2 cellular contexts compared by ENCODE assay signal in the genomic region with DNA sequence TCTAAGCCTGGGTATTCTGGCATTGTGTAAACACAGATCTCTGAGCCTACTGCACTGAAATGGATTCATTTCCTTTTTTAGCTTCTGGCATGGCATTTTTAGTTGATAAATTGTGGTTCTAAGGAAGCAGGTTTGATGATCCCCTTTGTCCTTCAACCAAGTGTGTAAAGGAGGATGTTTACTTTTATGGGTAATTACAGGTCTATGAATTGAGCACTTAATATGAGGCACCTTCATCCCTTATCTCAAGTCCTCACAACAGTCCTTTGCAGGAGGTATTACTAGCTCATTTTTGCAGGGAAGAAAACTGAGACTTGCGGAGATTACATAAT.
A peak's percentile ranks its signal among the peaks of the same experiment; 100 is the strongest.
TF ChIP-seq lines count a peak whose summit lies in the region.

No MANE protein-coding gene starts in this region.

TF ChIP-seq in IMR-90, 13 proteins besides CTCF, POLR2A, EP300 and RAD21:
- TF ChIP-seq MXI1 (IDR thresholded peaks at IDR 0.05; ENCODE audit: borderline replicate concordance, low read depth, low read length) (no peak), SMC3 (IDR thresholded peaks at IDR 0.05; ENCODE audit: low read depth, low read length) (no peak), CHD1 (IDR thresholded peaks at IDR 0.05; ENCODE audit: low read depth, low read length) (no peak), MAFK (IDR thresholded peaks at IDR 0.05; ENCODE audit: low read depth, low read length) (no peak), MAZ (IDR thresholded peaks at IDR 0.05; ENCODE audit: borderline replicate concordance, low read depth, low read length) (no peak), NFE2L2 (IDR thresholded peaks at IDR 0.05; ENCODE audit: low read depth, low read length) (no peak), FOS (IDR thresholded peaks at IDR 0.05; ENCODE audit: low read depth, low read length) (no peak)
- TF ChIP-seq, protein P1, sequence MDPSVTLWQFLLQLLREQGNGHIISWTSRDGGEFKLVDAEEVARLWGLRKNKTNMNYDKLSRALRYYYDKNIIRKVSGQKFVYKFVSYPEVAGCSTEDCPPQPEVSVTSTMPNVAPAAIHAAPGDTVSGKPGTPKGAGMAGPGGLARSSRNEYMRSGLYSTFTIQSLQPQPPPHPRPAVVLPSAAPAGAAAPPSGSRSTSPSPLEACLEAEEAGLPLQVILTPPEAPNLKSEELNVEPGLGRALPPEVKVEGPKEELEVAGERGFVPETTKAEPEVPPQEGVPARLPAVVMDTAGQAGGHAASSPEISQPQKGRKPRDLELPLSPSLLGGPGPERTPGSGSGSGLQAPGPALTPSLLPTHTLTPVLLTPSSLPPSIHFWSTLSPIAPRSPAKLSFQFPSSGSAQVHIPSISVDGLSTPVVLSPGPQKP (IDR thresholded peaks at IDR 0.05; ENCODE audit: borderline replicate concordance, low read depth, low read length): no peak
- TF ChIP-seq, protein P2, sequence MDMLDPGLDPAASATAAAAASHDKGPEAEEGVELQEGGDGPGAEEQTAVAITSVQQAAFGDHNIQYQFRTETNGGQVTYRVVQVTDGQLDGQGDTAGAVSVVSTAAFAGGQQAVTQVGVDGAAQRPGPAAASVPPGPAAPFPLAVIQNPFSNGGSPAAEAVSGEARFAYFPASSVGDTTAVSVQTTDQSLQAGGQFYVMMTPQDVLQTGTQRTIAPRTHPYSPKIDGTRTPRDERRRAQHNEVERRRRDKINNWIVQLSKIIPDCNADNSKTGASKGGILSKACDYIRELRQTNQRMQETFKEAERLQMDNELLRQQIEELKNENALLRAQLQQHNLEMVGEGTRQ (IDR thresholded peaks at IDR 0.05; ENCODE audit: low read depth, low read length): no peak
TF ChIP-seq in IMR-90: peak in this region for 0.

TF ChIP-seq in GM12878, 131 proteins besides CTCF, POLR2A, EP300 and RAD21 (continues in another document):
- TF ChIP-seq, protein P3, sequence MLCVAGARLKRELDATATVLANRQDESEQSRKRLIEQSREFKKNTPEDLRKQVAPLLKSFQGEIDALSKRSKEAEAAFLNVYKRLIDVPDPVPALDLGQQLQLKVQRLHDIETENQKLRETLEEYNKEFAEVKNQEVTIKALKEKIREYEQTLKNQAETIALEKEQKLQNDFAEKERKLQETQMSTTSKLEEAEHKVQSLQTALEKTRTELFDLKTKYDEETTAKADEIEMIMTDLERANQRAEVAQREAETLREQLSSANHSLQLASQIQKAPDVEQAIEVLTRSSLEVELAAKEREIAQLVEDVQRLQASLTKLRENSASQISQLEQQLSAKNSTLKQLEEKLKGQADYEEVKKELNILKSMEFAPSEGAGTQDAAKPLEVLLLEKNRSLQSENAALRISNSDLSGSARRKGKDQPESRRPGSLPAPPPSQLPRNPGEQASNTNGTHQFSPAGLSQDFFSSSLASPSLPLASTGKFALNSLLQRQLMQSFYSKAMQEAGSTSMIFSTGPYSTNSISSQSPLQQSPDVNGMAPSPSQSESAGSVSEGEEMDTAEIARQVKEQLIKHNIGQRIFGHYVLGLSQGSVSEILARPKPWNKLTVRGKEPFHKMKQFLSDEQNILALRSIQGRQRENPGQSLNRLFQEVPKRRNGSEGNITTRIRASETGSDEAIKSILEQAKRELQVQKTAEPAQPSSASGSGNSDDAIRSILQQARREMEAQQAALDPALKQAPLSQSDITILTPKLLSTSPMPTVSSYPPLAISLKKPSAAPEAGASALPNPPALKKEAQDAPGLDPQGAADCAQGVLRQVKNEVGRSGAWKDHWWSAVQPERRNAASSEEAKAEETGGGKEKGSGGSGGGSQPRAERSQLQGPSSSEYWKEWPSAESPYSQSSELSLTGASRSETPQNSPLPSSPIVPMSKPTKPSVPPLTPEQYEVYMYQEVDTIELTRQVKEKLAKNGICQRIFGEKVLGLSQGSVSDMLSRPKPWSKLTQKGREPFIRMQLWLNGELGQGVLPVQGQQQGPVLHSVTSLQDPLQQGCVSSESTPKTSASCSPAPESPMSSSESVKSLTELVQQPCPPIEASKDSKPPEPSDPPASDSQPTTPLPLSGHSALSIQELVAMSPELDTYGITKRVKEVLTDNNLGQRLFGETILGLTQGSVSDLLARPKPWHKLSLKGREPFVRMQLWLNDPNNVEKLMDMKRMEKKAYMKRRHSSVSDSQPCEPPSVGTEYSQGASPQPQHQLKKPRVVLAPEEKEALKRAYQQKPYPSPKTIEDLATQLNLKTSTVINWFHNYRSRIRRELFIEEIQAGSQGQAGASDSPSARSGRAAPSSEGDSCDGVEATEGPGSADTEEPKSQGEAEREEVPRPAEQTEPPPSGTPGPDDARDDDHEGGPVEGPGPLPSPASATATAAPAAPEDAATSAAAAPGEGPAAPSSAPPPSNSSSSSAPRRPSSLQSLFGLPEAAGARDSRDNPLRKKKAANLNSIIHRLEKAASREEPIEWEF (IDR thresholded peaks at IDR 0.05; ENCODE audit: insufficient replicate concordance, low read depth, low read length): no peak
- no peak for TF ChIP-seq ESRRA (IDR thresholded peaks at IDR 0.05; ENCODE audit: low read length)
- TF ChIP-seq SP1 (IDR thresholded peaks at IDR 0.05; ENCODE audit: low read depth, low read length): no peak
- TF ChIP-seq CREB1 (IDR thresholded peaks at IDR 0.05; ENCODE audit: low read depth): 0 out of 2 replicates have a peak, but pooled peaks have one; percentile 3
- no peak for TF ChIP-seq NR2C2 (IDR thresholded peaks at IDR 0.05; ENCODE audit: borderline replicate concordance, control insufficient read depth, insufficient read length, low read depth)
- peak; percentile 43; the same call in 1 of the 2 replicates for TF ChIP-seq SMARCA5 (IDR thresholded peaks at IDR 0.05)
- TF ChIP-seq ZNF24 (IDR thresholded peaks at IDR 0.05): no peak
- no peak for TF ChIP-seq ZNF274 (IDR thresholded peaks at IDR 0.05; ENCODE audit: insufficient read depth, insufficient read length)
- TF ChIP-seq TCF3 (IDR thresholded peaks at IDR 0.05; ENCODE audit: borderline replicate concordance, insufficient read depth, low read depth, low read length): no peak
- TF ChIP-seq, protein P4, sequence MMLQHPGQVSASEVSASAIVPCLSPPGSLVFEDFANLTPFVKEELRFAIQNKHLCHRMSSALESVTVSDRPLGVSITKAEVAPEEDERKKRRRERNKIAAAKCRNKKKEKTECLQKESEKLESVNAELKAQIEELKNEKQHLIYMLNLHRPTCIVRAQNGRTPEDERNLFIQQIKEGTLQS (IDR thresholded peaks at IDR 0.05; ENCODE audit: borderline replicate concordance, extremely low read depth, low read depth, low read length): no peak
- TF ChIP-seq TARDBP (IDR thresholded peaks at IDR 0.05; ENCODE audit: borderline replicate concordance): no peak
- no peak for TF ChIP-seq SMC3 (IDR thresholded peaks at IDR 0.05; ENCODE audit: borderline replicate concordance, low read length)
- 0 out of 2 replicates have a peak, but pooled peaks have one; percentile 60 for TF ChIP-seq POLR2AphosphoS5 (IDR thresholded peaks at IDR 0.05; ENCODE audit: low read length)
- no peak for TF ChIP-seq IRF4 (IDR thresholded peaks at IDR 0.05; ENCODE audit: low read depth, low read length)
- TF ChIP-seq, protein P5, sequence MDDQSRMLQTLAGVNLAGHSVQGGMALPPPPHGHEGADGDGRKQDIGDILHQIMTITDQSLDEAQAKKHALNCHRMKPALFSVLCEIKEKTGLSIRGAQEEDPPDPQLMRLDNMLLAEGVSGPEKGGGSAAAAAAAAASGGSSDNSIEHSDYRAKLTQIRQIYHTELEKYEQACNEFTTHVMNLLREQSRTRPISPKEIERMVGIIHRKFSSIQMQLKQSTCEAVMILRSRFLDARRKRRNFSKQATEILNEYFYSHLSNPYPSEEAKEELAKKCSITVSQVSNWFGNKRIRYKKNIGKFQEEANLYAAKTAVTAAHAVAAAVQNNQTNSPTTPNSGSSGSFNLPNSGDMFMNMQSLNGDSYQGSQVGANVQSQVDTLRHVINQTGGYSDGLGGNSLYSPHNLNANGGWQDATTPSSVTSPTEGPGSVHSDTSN (IDR thresholded peaks at IDR 0.05; ENCODE audit: insufficient replicate concordance, low read depth, low read length): no peak
- TF ChIP-seq, protein P6, sequence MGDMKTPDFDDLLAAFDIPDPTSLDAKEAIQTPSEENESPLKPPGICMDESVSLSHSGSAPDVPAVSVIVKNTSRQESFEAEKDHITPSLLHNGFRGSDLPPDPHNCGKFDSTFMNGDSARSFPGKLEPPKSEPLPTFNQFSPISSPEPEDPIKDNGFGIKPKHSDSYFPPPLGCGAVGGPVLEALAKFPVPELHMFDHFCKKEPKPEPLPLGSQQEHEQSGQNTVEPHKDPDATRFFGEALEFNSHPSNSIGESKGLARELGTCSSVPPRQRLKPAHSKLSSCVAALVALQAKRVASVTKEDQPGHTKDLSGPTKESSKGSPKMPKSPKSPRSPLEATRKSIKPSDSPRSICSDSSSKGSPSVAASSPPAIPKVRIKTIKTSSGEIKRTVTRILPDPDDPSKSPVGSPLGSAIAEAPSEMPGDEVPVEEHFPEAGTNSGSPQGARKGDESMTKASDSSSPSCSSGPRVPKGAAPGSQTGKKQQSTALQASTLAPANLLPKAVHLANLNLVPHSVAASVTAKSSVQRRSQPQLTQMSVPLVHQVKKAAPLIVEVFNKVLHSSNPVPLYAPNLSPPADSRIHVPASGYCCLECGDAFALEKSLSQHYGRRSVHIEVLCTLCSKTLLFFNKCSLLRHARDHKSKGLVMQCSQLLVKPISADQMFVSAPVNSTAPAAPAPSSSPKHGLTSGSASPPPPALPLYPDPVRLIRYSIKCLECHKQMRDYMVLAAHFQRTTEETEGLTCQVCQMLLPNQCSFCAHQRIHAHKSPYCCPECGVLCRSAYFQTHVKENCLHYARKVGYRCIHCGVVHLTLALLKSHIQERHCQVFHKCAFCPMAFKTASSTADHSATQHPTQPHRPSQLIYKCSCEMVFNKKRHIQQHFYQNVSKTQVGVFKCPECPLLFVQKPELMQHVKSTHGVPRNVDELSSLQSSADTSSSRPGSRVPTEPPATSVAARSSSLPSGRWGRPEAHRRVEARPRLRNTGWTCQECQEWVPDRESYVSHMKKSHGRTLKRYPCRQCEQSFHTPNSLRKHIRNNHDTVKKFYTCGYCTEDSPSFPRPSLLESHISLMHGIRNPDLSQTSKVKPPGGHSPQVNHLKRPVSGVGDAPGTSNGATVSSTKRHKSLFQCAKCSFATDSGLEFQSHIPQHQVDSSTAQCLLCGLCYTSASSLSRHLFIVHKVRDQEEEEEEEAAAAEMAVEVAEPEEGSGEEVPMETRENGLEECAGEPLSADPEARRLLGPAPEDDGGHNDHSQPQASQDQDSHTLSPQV (IDR thresholded peaks at IDR 0.05): peak; percentile 59; the same call in 1 of the 2 replicates
- no peak for TF ChIP-seq NBN (IDR thresholded peaks at IDR 0.05)
- TF ChIP-seq NFXL1 (IDR thresholded peaks at IDR 0.05; ENCODE audit: borderline replicate concordance): no peak
- TF ChIP-seq, protein P7, sequence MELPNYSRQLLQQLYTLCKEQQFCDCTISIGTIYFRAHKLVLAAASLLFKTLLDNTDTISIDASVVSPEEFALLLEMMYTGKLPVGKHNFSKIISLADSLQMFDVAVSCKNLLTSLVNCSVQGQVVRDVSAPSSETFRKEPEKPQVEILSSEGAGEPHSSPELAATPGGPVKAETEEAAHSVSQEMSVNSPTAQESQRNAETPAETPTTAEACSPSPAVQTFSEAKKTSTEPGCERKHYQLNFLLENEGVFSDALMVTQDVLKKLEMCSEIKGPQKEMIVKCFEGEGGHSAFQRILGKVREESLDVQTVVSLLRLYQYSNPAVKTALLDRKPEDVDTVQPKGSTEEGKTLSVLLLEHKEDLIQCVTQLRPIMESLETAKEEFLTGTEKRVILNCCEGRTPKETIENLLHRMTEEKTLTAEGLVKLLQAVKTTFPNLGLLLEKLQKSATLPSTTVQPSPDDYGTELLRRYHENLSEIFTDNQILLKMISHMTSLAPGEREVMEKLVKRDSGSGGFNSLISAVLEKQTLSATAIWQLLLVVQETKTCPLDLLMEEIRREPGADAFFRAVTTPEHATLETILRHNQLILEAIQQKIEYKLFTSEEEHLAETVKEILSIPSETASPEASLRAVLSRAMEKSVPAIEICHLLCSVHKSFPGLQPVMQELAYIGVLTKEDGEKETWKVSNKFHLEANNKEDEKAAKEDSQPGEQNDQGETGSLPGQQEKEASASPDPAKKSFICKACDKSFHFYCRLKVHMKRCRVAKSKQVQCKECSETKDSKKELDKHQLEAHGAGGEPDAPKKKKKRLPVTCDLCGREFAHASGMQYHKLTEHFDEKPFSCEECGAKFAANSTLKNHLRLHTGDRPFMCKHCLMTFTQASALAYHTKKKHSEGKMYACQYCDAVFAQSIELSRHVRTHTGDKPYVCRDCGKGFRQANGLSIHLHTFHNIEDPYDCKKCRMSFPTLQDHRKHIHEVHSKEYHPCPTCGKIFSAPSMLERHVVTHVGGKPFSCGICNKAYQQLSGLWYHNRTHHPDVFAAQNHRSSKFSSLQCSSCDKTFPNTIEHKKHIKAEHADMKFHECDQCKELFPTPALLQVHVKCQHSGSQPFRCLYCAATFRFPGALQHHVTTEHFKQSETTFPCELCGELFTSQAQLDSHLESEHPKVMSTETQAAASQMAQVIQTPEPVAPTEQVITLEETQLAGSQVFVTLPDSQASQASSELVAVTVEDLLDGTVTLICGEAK (IDR thresholded peaks at IDR 0.05; ENCODE audit: borderline replicate concordance): no peak
- no peak for TF ChIP-seq JUNB (IDR thresholded peaks at IDR 0.05)
- TF ChIP-seq SMAD1 (IDR thresholded peaks at IDR 0.05; ENCODE audit: low read depth, partially characterized antibody): peak; percentile 41
- TF ChIP-seq, protein P8, sequence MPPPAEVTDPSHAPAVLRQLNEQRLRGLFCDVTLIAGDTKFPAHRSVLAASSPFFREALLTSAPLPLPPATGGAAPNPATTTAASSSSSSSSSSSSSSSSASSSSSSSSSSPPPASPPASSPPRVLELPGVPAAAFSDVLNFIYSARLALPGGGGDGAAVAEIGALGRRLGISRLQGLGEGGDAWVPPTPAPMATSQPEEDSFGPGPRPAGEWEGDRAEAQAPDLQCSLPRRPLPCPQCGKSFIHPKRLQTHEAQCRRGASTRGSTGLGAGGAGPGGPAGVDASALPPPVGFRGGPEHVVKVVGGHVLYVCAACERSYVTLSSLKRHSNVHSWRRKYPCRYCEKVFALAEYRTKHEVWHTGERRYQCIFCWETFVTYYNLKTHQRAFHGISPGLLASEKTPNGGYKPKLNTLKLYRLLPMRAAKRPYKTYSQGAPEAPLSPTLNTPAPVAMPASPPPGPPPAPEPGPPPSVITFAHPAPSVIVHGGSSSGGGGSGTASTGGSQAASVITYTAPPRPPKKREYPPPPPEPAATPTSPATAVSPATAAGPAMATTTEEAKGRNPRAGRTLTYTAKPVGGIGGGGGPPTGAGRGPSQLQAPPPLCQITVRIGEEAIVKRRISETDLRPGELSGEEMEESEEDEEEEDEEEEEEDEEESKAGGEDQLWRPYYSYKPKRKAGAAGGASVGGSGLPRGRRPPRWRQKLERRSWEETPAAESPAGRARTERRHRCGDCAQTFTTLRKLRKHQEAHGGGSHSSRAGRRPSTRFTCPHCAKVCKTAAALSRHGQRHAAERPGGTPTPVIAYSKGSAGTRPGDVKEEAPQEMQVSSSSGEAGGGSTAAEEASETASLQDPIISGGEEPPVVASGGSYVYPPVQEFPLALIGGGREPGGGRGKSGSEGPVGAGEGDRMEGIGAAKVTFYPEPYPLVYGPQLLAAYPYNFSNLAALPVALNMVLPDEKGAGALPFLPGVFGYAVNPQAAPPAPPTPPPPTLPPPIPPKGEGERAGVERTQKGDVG (CRISPR knock-in tag; IDR thresholded peaks at IDR 0.05): no peak
- TF ChIP-seq, protein P9, sequence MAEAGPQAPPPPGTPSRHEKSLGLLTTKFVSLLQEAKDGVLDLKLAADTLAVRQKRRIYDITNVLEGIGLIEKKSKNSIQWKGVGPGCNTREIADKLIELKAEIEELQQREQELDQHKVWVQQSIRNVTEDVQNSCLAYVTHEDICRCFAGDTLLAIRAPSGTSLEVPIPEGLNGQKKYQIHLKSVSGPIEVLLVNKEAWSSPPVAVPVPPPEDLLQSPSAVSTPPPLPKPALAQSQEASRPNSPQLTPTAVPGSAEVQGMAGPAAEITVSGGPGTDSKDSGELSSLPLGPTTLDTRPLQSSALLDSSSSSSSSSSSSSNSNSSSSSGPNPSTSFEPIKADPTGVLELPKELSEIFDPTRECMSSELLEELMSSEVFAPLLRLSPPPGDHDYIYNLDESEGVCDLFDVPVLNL (IDR thresholded peaks at IDR 0.05; ENCODE audit: low read depth, low read length): no peak
- no peak for TF ChIP-seq HDAC6 (IDR thresholded peaks at IDR 0.05; ENCODE audit: unreplicated experiment)
- no peak for TF ChIP-seq BCL11A (IDR thresholded peaks at IDR 0.05; ENCODE audit: low read depth, low read length)
- no peak for TF ChIP-seq MYB (IDR thresholded peaks at IDR 0.05; ENCODE audit: borderline replicate concordance, low read depth, low read length)
